Comparison of ENCODE assay signal across 16 cellular contexts in the genomic region with DNA sequence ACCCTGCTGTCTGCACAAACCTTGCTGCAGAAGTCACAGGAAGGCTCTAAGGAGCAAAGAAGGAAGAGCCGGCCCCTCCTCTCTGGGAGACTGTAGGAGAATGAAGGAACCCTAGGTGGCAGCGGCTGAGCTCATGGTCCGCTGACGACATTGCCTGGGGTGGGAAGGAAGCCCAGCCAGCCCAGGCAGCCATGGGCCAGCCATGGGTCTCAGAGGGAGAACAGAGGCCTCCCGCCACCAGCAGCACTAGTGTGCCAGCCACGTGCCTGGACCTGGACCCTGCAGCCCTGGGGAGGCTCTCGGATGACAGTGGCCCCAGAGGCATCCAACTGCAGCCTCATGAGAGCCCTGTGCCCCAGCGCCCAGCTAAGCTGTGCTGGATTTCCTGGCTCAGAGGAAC. TPM values are rescaled to one million over a fixed set of nuclear protein-coding genes. Genes with fewer than 3 reads are reported as not detected.
A peak's percentile ranks its signal among the peaks of the same experiment; 100 is the strongest.
DNase-seq lines count a peak whose midpoint lies in the region; ATAC-seq and TF ChIP-seq lines count a peak whose summit lies in the region.
"Had no signal": no experiment of that assay in that cellular context is flagged by ENCODE, and none has a peak within 500 bp of the region (broad histone marks: within the 10 kb centered on the region; RNA-seq: fewer than 3 reads in every experiment).

No MANE protein-coding gene starts in this region.

- TF ChIP-seq CTCF in WTC11 (IDR thresholded peaks at IDR 0.05) (no peak), spleen (IDR thresholded peaks at IDR 0.05 in 8 of 11, conservative IDR thresholded peaks at IDR 0.05 in 3 of 11) (no peak)

- 59 to 72% (median 68%) methylated on average over 6 to 8 of the region's 8 CpGs for WGBS in spleen, 5 donors

- POLR2A ChIA-PET in WTC11 (lab: Charles Lee) = no interaction called here

- peak; percentile 18 for DNase-seq in NCI-H2196 (lab: John Stamatoyannopoulos, UW; ENCODE audit: unreplicated experiment)
- no peak for DNase-seq in NCI-H2196 treated with DMSO at 0.1 percent for 48 hours (lab: John Stamatoyannopoulos, UW; ENCODE audit: unreplicated experiment)
- DNase-seq in WTC11 (ENCODE audit: low spot score) = no peak
- DNase-seq in kidney tubule cell (ENCODE audit: low spot score) = peak; percentile 54
- DNase-seq in spleen = peak; percentile 48
- no peak for DNase-seq in SHP77 (lab: John Stamatoyannopoulos, UW)
- no peak for DNase-seq in activated gamma-delta T cell treated with Interleukin-2 at 50 U/mL for 16 hours
- DNase-seq: activated CD4-positive, alpha-beta T cell treated with anti-CD3 and anti-CD28 coated beads, Interleukin-2, amount 10 ng/mL, durations not matched to agents 24 days and 14 days; gastrocnemius medialis; NCI-H526 treated with DMSO at 0.1 percent for 48 hours had no signal

- H3K4me3 ChIP-seq in spleen = no peak overlapping the region
- H3K4me3 ChIP-seq: dorsolateral prefrontal cortex, gastrocnemius medialis, SK-N-MC had no signal

- no peak for TF ChIP-seq POLR2A in spleen (IDR thresholded peaks at IDR 0.05)

- H3K27ac ChIP-seq in spleen = no peak overlapping the region
- H3K27ac ChIP-seq: dorsolateral prefrontal cortex, gastrocnemius medialis, HL-60, SK-N-MC had no signal

- CTCF ChIA-PET in WTC11 (lab: Charles Lee) = interaction anchor here (0.6 to 1.7 kb wide), 7 partner anchors 10 to 499 kb away, joined by 3 to 10 read pairs (median 4); no protein-coding TSS in a partner anchor

- peak; percentile 75 for ATAC-seq in WTC11
- no peak for ATAC-seq in GM19463 (IDR thresholded peaks at IDR 0.05; ENCODE audit: unreplicated experiment)

- no peak overlapping the region for H3K4me3 Mint-ChIP-seq in WTC11
- H3K4me3 Mint-ChIP-seq: activated CD4-positive, alpha-beta T cell treated with anti-CD3 and anti-CD28 coated beads, Interleukin-2, amount 10 ng/mL, durations not matched to agents 24 days and 14 days; activated naive CD8-positive, alpha-beta T cell; memory B cell had no signal

- no peak overlapping the region for H3K27ac Mint-ChIP-seq in WTC11
- H3K27ac Mint-ChIP-seq: activated CD4-positive, alpha-beta T cell treated with anti-CD3 and anti-CD28 coated beads, Interleukin-2, amount 10 ng/mL, durations not matched to agents 24 days and 14 days; activated naive CD8-positive, alpha-beta T cell; memory B cell had no signal

- H3K4me1 ChIP-seq in spleen = peaks cover 0 to 8% (median 0%) of the 10 kb centered on the region in 6 donors
- H3K4me1 ChIP-seq: gastrocnemius medialis had no signal

- H3K9me3 ChIP-seq in spleen = no peaks in the 10 kb centered on the region
- H3K9me3 ChIP-seq: gastrocnemius medialis had no signal

- no peaks in the 10 kb centered on the region for H3K36me3 Mint-ChIP-seq in WTC11
- H3K36me3 Mint-ChIP-seq: activated naive CD8-positive, alpha-beta T cell had no signal

- H3K27me3 Mint-ChIP-seq in WTC11 (ENCODE audit: low read depth) = peaks cover 3% of the 10 kb centered on the region

- peaks cover 0 to 31% (median 0%) of the 10 kb centered on the region in 7 donors for H3K27me3 ChIP-seq in spleen (replicated peaks in 1 of 7)

- no peaks in the 10 kb centered on the region for H3K36me3 ChIP-seq in spleen
- H3K36me3 ChIP-seq: gastrocnemius medialis had no signal

- peaks cover 18% of the 10 kb centered on the region for H3K4me1 Mint-ChIP-seq in WTC11
- H3K4me1 Mint-ChIP-seq: activated CD4-positive, alpha-beta T cell treated with anti-CD3 and anti-CD28 coated beads, Interleukin-2, amount 10 ng/mL, durations not matched to agents 24 days and 14 days had no signal

- H3K9me3 Mint-ChIP-seq in WTC11 = peaks cover 4% of the 10 kb centered on the region
- H3K9me3 Mint-ChIP-seq: activated CD4-positive, alpha-beta T cell treated with anti-CD3 and anti-CD28 coated beads, Interleukin-2, amount 10 ng/mL, durations not matched to agents 24 days and 14 days had no signal

- intact Hi-C loops in spleen (cut with DNase I; ENCODE audit: low total_unique reads) = no loop called here

TF ChIP-seq in WTC11, 78 proteins besides CTCF, POLR2A, EP300 and RAD21:
- TF ChIP-seq ZNF232 (CRISPR knock-in tag; IDR thresholded peaks at IDR 0.05) (no peak), GABPB1 (CRISPR knock-in tag; IDR thresholded peaks at IDR 0.05) (0 out of 2 replicates have a peak, but pooled peaks have one; percentile 12)
- TF ChIP-seq, protein P1, sequence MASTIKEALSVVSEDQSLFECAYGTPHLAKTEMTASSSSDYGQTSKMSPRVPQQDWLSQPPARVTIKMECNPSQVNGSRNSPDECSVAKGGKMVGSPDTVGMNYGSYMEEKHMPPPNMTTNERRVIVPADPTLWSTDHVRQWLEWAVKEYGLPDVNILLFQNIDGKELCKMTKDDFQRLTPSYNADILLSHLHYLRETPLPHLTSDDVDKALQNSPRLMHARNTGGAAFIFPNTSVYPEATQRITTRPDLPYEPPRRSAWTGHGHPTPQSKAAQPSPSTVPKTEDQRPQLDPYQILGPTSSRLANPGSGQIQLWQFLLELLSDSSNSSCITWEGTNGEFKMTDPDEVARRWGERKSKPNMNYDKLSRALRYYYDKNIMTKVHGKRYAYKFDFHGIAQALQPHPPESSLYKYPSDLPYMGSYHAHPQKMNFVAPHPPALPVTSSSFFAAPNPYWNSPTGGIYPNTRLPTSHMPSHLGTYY (CRISPR knock-in tag; IDR thresholded peaks at IDR 0.05) = no peak
- TF ChIP-seq, protein P2, sequence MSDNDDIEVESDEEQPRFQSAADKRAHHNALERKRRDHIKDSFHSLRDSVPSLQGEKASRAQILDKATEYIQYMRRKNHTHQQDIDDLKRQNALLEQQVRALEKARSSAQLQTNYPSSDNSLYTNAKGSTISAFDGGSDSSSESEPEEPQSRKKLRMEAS (CRISPR knock-in tag; IDR thresholded peaks at IDR 0.05) = peak; percentile 19; the same call in 1 of the 2 replicates

RNA-seq across cellular contexts. Expression of a gene that starts 49.2 kb away (rescaled TPM):
- total RNA-seq in WTC11 (2021) (37.1 to 41.4 TPM (median 39.7 TPM) in 3 replicates), spleen (10 to 100 TPM; 24.1 to 37.0 (median 28.8) TPM)
- polyA plus RNA-seq in spleen = 10 to 100 TPM; 10.5 to 23.2 (median 19.3) TPM

Comparison
In these comparisons a context has a peak if more than half of its experiments do, and no peak if none do; other contexts are left out.
1. DNase-seq: peak in NCI-H2196 (single experiment), kidney tubule cell (single experiment) and spleen (single experiment); none in NCI-H2196 treated with DMSO at 0.1 percent for 48 hours (single experiment), WTC11 (single experiment), SHP77 (0 of 2) and activated gamma-delta T cell treated with Interleukin-2 at 50 U/mL for 16 hours (single experiment).